In the genomic region with DNA sequence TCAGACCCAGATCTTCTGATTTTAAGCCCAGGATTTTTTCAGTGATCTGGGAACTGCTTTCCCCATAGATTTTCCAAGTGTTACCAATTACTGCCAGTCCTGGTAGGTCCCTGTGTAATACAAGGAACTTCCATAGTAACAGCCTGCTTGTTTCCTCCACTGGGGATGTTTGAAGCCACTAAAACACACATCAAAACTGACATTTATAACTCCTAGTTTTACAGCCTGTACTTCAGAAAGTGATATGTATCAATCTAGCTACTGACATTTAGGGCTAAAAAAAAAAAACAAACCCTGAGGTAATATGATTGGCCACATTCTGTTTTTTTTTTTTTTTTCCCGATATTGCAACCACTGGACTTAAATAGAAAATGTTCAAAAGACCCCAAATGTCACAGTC, we compare ENCODE assay signal across 15 cellular contexts.
A peak's percentile ranks its signal among the peaks of the same experiment; 100 is the strongest.
DNase-seq lines count a peak whose midpoint lies in the region; ATAC-seq and TF ChIP-seq lines count a peak whose summit lies in the region.
"Had no signal": no experiment of that assay in that cellular context is flagged by ENCODE, and none has a peak within 500 bp of the region (broad histone marks: within the 10 kb centered on the region; RNA-seq: fewer than 3 reads in every experiment).

No MANE protein-coding gene starts in this region.

- WGBS in aorta, 2 donors = 25 to 31% methylated on average over 1 of the region's 1 CpG

- H3K9me3 ChIP-seq in Loucy (ENCODE audit: insufficient read depth, low read depth, low read length) = no peaks in the 10 kb centered on the region
- H3K9me3 ChIP-seq in aorta (ENCODE audit: control insufficient read depth, low read length) = peaks cover 2% of the 10 kb centered on the region

- H3K27me3 ChIP-seq in Loucy (ENCODE audit: insufficient read depth, low read length, poor library complexity, severe bottlenecking) = no peaks in the 10 kb centered on the region
- H3K27me3 ChIP-seq in aorta (ENCODE audit: control insufficient read depth in 1 of 2, insufficient read depth in 2 of 2, low read length in 1 of 2) = no peaks in the 10 kb centered on the region

- H3K9ac ChIP-seq in Loucy (ENCODE audit: low read depth, low read length, poor library complexity, severe bottlenecking) = no peak overlapping the region
- H3K9ac ChIP-seq: GM23248, KMS-11 had no signal

- peak overlapping the region; percentile 80; the same call in 1 of the 2 replicates for H2AFZ ChIP-seq in Loucy (ENCODE audit: low read length)
- H2AFZ ChIP-seq: GM23248 had no signal

- DNase-seq in ELF-1 (ENCODE audit: low read depth, low spot score) (peak; percentile 8), left colon (no peak), retina (peak; percentile 13), aorta (no peak)
- DNase-seq: CD4-positive, alpha-beta memory T cell; DMS79; GM23248; HCEC 1CT had no signal

- no peak for TF ChIP-seq CTCF in Loucy (conservative IDR thresholded peaks at IDR 0.05; ENCODE audit: low read length)

- no peaks in the 10 kb centered on the region for H4K20me1 ChIP-seq in Loucy (ENCODE audit: insufficient read depth, low read length, poor library complexity, severe bottlenecking)

- no peak overlapping the region for H3K27ac ChIP-seq in aorta (ENCODE audit: low read depth in 1 of 2, low read length in 2 of 2)
- H3K27ac ChIP-seq: C4-2B, GM23248, HL-60, KMS-11 had no signal

- no peaks in the 10 kb centered on the region for H3K9me2 ChIP-seq in Loucy (replicated peaks; ENCODE audit: low read depth, low read length)

- peak; percentile 66 for ATAC-seq in left colon
- ATAC-seq in GM21526 (IDR thresholded peaks at IDR 0.05; ENCODE audit: low FRiP score, unreplicated experiment) = no peak
- no peak for ATAC-seq in HG03196 (IDR thresholded peaks at IDR 0.05; ENCODE audit: unreplicated experiment)
- no peak for ATAC-seq in aorta (ENCODE audit: low FRiP score)

- intact Hi-C loops in left colon (cut with DNase I, micrococcal nuclease) = no loop called here
- intact Hi-C loops in aorta (cut with DNase I) = no loop called here

- H3K4me3 ChIP-seq in Loucy (ENCODE audit: low read length, poor library complexity, severe bottlenecking) (no peak overlapping the region), aorta (ENCODE audit: low read length in 2 of 2) (no peak overlapping the region)
- H3K4me3 ChIP-seq: GM12878, GM23248 had no signal

- no peak overlapping the region for H3K4me2 ChIP-seq in Loucy (ENCODE audit: low read depth, low read length, poor library complexity, severe bottlenecking)
- H3K4me2 ChIP-seq: KMS-11 had no signal

- no peaks in the 10 kb centered on the region for H3K36me3 ChIP-seq in Loucy (ENCODE audit: insufficient read depth, low read length)
- H3K36me3 ChIP-seq in aorta (ENCODE audit: control insufficient read depth in 1 of 2, insufficient read depth in 2 of 2, low read length in 1 of 2) = no peaks in the 10 kb centered on the region

- H3F3A ChIP-seq in Loucy (ENCODE audit: low read depth) = no peaks in the 10 kb centered on the region

- no peaks in the 10 kb centered on the region for H3K79me2 ChIP-seq in Loucy (ENCODE audit: insufficient read depth, low read length)

- H3K4me1 ChIP-seq in Loucy (ENCODE audit: insufficient read depth, low read length, poor library complexity, severe bottlenecking) (peaks cover 16% of the 10 kb centered on the region), aorta (ENCODE audit: control insufficient read depth in 1 of 2, insufficient read depth in 2 of 2, low read length in 2 of 2) (no peaks in the 10 kb centered on the region)

Comparison
In these comparisons a context has a peak if more than half of its experiments do, and no peak if none do; other contexts are left out.
1. DNase-seq: peak in ELF-1 (single experiment) and retina (single experiment); none in left colon (0 of 2) and aorta (0 of 2).